ENCODE assay signal across 10 cellular contexts in genomic region chrX:65406532-65406931, GRCh38.
DNase-seq lines count a peak whose midpoint lies in the region; ATAC-seq, FAIRE-seq and TF ChIP-seq lines count a peak whose summit lies in the region.
"Had no signal": no experiment of that assay in that cellular context is flagged by ENCODE, and none has a peak within 500 bp of the region (broad histone marks: within the 10 kb centered on the region; RNA-seq: fewer than 3 reads in every experiment).

No MANE protein-coding gene starts in this region.

- no peak overlapping the region for H3K4me3 ChIP-seq in GM12865 (ENCODE audit: low read depth, low read length)

- intact Hi-C loops in head of caudate nucleus (cut with DNase I): no loop called here

- FAIRE-seq in HTR-8/SVneo (lab: Jason Lieb, UNC): no peak

- no peak for ATAC-seq in HG02763 (IDR thresholded peaks at IDR 0.05; ENCODE audit: unreplicated experiment)

- DNase-seq in GM12865 (ENCODE audit: low read depth) (peak; percentile 18), T1000 (lab: John Stamatoyannopoulos, UW) (peak; percentile 7), head of caudate nucleus (peak in 39 of 42 donors; percentile 1 to 71 (median 37)), ecto neural progenitor cell (ENCODE audit: low spot score) (no peak), LoVo (ENCODE audit: low spot score) (no peak), HTR-8/SVneo (ENCODE audit: insufficient read length, low spot score) (no peak)
- DNase-seq in stimulated activated CD4-positive, alpha-beta T cell treated with anti-CD3 and anti-CD28 coated beads, Interleukin-1b, Interleukin-23, amount 100 ng/mL, for 4 hours (ENCODE audit: low read depth in 2 of 2): peak; percentile 1 to 9
- DNase-seq: central memory CD4-positive, alpha-beta T cell; substantia nigra had no signal

- no peak for TF ChIP-seq CTCF in GM12865 (IDR thresholded peaks at IDR 0.05; ENCODE audit: insufficient read depth, low read depth, low read length, missing control alignments)

Comparison
In these comparisons a context has a peak if more than half of its experiments do, and no peak if none do; other contexts are left out.
1. DNase-seq: peak in GM12865 (single experiment), T1000 (single experiment), head of caudate nucleus (39 of 42) and stimulated activated CD4-positive, alpha-beta T cell treated with anti-CD3 and anti-CD28 coated beads, Interleukin-1b, Interleukin-23, amount 100 ng/mL, for 4 hours (2 of 2); none in ecto neural progenitor cell (single experiment), LoVo (single experiment) and HTR-8/SVneo (single experiment).